ENCODE assay signal across 8 cellular contexts in genomic region chr17:40584950-40585349, GRCh38. TPM values are rescaled to one million over a fixed set of nuclear protein-coding genes. Genes with fewer than 3 reads are reported as not detected.
"Had no signal": no experiment of that assay in that cellular context is flagged by ENCODE, and none has a peak within 500 bp of the region (broad histone marks: within the 10 kb centered on the region; RNA-seq: fewer than 3 reads in every experiment).

No MANE protein-coding gene starts in this region.

RNA-seq across cellular contexts. Expression of gene CCR7, which starts 19.7 kb away (rescaled TPM):
- total RNA-seq: endothelial cell of umbilical vein, epithelial cell of proximal tubule, foreskin keratinocyte, occipital lobe, renal cortical epithelial cell, sigmoid colon, vagina had no signal
- polyA plus RNA-seq: foreskin keratinocyte, neural cell had no signal
